ENCODE assay signal across 17 cellular contexts in genomic region chr20:36182604-36183154, GRCh38. TPM values are rescaled to one million over a fixed set of nuclear protein-coding genes. Genes with fewer than 3 reads are reported as not detected.
"Had no signal": no experiment of that assay in that cellular context is flagged by ENCODE, and none has a peak within 500 bp of the region (broad histone marks: within the 10 kb centered on the region; RNA-seq: fewer than 3 reads in every experiment).

No MANE protein-coding gene starts in this region.

- ATAC-seq: sciatic nerve had no signal

- H3K4me3 ChIP-seq: mucosa of descending colon, thoracic aorta had no signal

- DNase-seq: activated CD4-positive, alpha-beta memory T cell treated with anti-CD3 and anti-CD28 coated beads for 36 hours; activated CD4-positive, alpha-beta T cell treated with anti-CD3 and anti-CD28 coated beads for 48 hours; activated effector memory CD4-positive, alpha-beta T cell treated with Interleukin-2 at 50 U/mL for 16 hours; activated naive CD4-positive, alpha-beta T cell treated with anti-CD3 and anti-CD28 coated beads for 36 hours; activated naive CD8-positive, alpha-beta T cell treated with anti-CD3 and anti-CD28 coated beads, Interleukin-2, amount 10 ng/mL, durations not matched to agents 7 days and 5 days; activated T-cell treated with anti-CD3 and anti-CD28 coated beads, Interleukin-2, amount 50 U/mL, for 72 hours; amygdala; effector CD8-positive, alpha-beta T cell; immature natural killer cell; mucosa of descending colon; naive B cell; occipital lobe; posterior cingulate gyrus; stimulated activated CD4-positive, alpha-beta T cell treated with anti-CD3 and anti-CD28 coated beads, Interleukin-4, amount 100 ng/mL, for 1 hour; stimulated activated naive CD4-positive, alpha-beta T cell treated with Interleukin-2 at 50 U/mL for 16 hours had no signal

- H3K27ac ChIP-seq: thoracic aorta had no signal

- H3K9me3 ChIP-seq: mucosa of descending colon, thoracic aorta had no signal

RNA-seq across cellular contexts. Expression of gene EPB41L1, which starts 28.1 kb away (rescaled TPM):
- polyA plus RNA-seq: immature natural killer cell had no signal
